Comparison of ENCODE assay signal across 8 cellular contexts in genomic region chr6:63573140-63573898, GRCh38. TPM values are rescaled to one million over a fixed set of nuclear protein-coding genes. Genes with fewer than 3 reads are reported as not detected.
DNase-seq lines count a peak whose midpoint lies in the region; ATAC-seq, FAIRE-seq and TF ChIP-seq lines count a peak whose summit lies in the region.

No MANE protein-coding gene starts in this region.

- peak overlapping the region; percentile 97 for H2BK15ac ChIP-seq in neuronal stem cell (ENCODE audit: low read length)

- peaks cover 60% of the 10 kb centered on the region for H3K79me2 ChIP-seq in DOHH2 (ENCODE audit: control insufficient read depth, low read length)

- H3K27ac ChIP-seq in DOHH2 (ENCODE audit: low read depth, low read length) (peak overlapping the region; percentile 62), RWPE2 (ENCODE audit: poor library complexity, severe bottlenecking) (peak overlapping the region; percentile 97), neuronal stem cell (replicated peaks; ENCODE audit: low read length) (peak overlapping the region; percentile 82), suprapubic skin (peak overlapping the region; percentile 100)

- peak overlapping the region; percentile 96 for H2BK5ac ChIP-seq in neuronal stem cell (ENCODE audit: low read length)

- H3K9me3 ChIP-seq in DOHH2 (ENCODE audit: control insufficient read depth, insufficient read depth, low read length) (no peaks in the 10 kb centered on the region), RWPE2 (ENCODE audit: severe bottlenecking) (no peaks in the 10 kb centered on the region), neuronal stem cell (replicated peaks in 1 of 2; ENCODE audit: control insufficient read depth in 2 of 2, insufficient read depth in 1 of 2, low read depth in 1 of 2, low read length in 2 of 2) (no peaks in the 10 kb centered on the region), suprapubic skin (no peaks in the 10 kb centered on the region)

- H2BK12ac ChIP-seq in neuronal stem cell (ENCODE audit: low read length): no peak overlapping the region

- H3K23ac ChIP-seq in neuronal stem cell (ENCODE audit: low read depth, low read length, poor library complexity): peak overlapping the region; percentile 100

- peak overlapping the region; percentile 100 for H3K18ac ChIP-seq in neuronal stem cell (ENCODE audit: low read length)

- peak overlapping the region; percentile 100 for H3K9ac ChIP-seq in neuronal stem cell (ENCODE audit: low read depth, low read length, poor library complexity)

- H3K14ac ChIP-seq in neuronal stem cell (ENCODE audit: low read length): peak overlapping the region; percentile 89

- DNase-seq in KBM-7 (peak; percentile 91), RWPE2 (ENCODE audit: low spot score) (peak; percentile 95), frontal cortex (ENCODE audit: low spot score in 2 of 2) (peak; percentile 33 to 35), neuronal stem cell (ENCODE audit: low spot score) (peak; percentile 59), suprapubic skin (ENCODE audit: low spot score in 2 of 2) (peak; percentile 91 to 93)
- peak; percentile 53 for DNase-seq in activated gamma-delta T cell treated with anti-CD3 and anti-CD28 coated beads, Interleukin-2, amount 50 U/mL, for 16 hours (ENCODE audit: low read depth)

- no peaks in the 10 kb centered on the region for H3F3A ChIP-seq in DOHH2 (ENCODE audit: control insufficient read depth, insufficient read depth)

- no peak for FAIRE-seq in frontal cortex (lab: Jason Lieb, UNC)

- in situ Hi-C loops in KBM-7 (cut with MboI; ENCODE audit: low pct_unique_long_range_greater_than_20kb, low sequenced_read_pairs): no loop called here

- ATAC-seq in GM21619 (IDR thresholded peaks at IDR 0.05; ENCODE audit: unreplicated experiment) (peak; percentile 45), RWPE2 (ENCODE audit: low read depth) (peak; percentile 65)

- peaks cover 17% of the 10 kb centered on the region; the same call in 1 of the 2 replicates for H4K20me1 ChIP-seq in DOHH2 (ENCODE audit: control insufficient read depth, insufficient read depth, low read depth, low read length)

- peaks cover 6% of the 10 kb centered on the region for H3K79me1 ChIP-seq in neuronal stem cell (ENCODE audit: low read depth, low read length)

- peak overlapping the region; percentile 98 for H2BK120ac ChIP-seq in neuronal stem cell (ENCODE audit: low read depth, low read length)

- H4K8ac ChIP-seq in neuronal stem cell (ENCODE audit: low read depth, low read length): peak overlapping the region; percentile 17

- TF ChIP-seq EP300 in suprapubic skin (IDR thresholded peaks at IDR 0.05): no peak

- TF ChIP-seq CTCF in DOHH2 (IDR thresholded peaks at IDR 0.05; ENCODE audit: low read depth, low read length, poor library complexity, severe bottlenecking) (no peak), RWPE2 (IDR thresholded peaks at IDR 0.05; ENCODE audit: poor library complexity, severe bottlenecking) (no peak), suprapubic skin (IDR thresholded peaks at IDR 0.05) (no peak)

- WGBS in neuronal stem cell (ENCODE audit: extremely low coverage in 2 of 2, insufficient read length in 2 of 2, insufficient replicate concordance in 1 of 2), 2 donors: no CpG with 5 or more reads among the region's 79 CpGs
- WGBS in suprapubic skin: 0% methylated on average over 10 of the region's 79 CpGs

- peaks cover 25% of the 10 kb centered on the region for H3K4me1 ChIP-seq in DOHH2 (ENCODE audit: control insufficient read depth, low read length)
- H3K4me1 ChIP-seq in RWPE2 (ENCODE audit: insufficient read depth, poor library complexity, severe bottlenecking): peaks cover 25% of the 10 kb centered on the region
- H3K4me1 ChIP-seq in neuronal stem cell (ENCODE audit: control insufficient read depth in 2 of 2, insufficient read depth in 1 of 2, low read depth in 1 of 2, low read length in 2 of 2): peaks cover 0 to 12% of the 10 kb centered on the region in 2 donors
- peaks cover 30% of the 10 kb centered on the region for H3K4me1 ChIP-seq in suprapubic skin

- TF ChIP-seq POLR2A in suprapubic skin (IDR thresholded peaks at IDR 0.05): peak in 1 of 2 donors; percentile 41

- H2AFZ ChIP-seq in neuronal stem cell (ENCODE audit: low read length): peak overlapping the region; percentile 43

- no peaks in the 10 kb centered on the region for H3K9me2 ChIP-seq in DOHH2 (replicated peaks; ENCODE audit: control insufficient read depth, low read length)

- H3K4me2 ChIP-seq in DOHH2 (ENCODE audit: low read length): peak overlapping the region; percentile 76
- peak overlapping the region; percentile 68 for H3K4me2 ChIP-seq in neuronal stem cell (ENCODE audit: insufficient read depth, low read length, poor library complexity, severe bottlenecking)

- H3K36me3 ChIP-seq in DOHH2 (ENCODE audit: control insufficient read depth, low read length) (peaks cover 55% of the 10 kb centered on the region), RWPE2 (ENCODE audit: low read depth) (peaks cover 59% of the 10 kb centered on the region), neuronal stem cell (replicated peaks in 1 of 2; ENCODE audit: control insufficient read depth in 2 of 2, insufficient read depth in 2 of 2, low read length in 2 of 2) (peaks cover 3 to 45% of the 10 kb centered on the region in 2 donors), suprapubic skin (peaks cover 19% of the 10 kb centered on the region)

- H4K91ac ChIP-seq in neuronal stem cell (ENCODE audit: low read depth, low read length, poor library complexity): no peak overlapping the region

- H3K27me3 ChIP-seq in DOHH2 (ENCODE audit: control insufficient read depth, low read length) (no peaks in the 10 kb centered on the region), RWPE2 (ENCODE audit: insufficient read depth, poor library complexity, severe bottlenecking) (no peaks in the 10 kb centered on the region), neuronal stem cell (ENCODE audit: control insufficient read depth in 3 of 3, insufficient read depth in 3 of 3, low read depth in 1 of 3, low read length in 3 of 3) (no peaks in the 10 kb centered on the region), suprapubic skin (no peaks in the 10 kb centered on the region)

- H3K4me3 ChIP-seq in DOHH2 (ENCODE audit: low read length): peak overlapping the region; percentile 76
- peak overlapping the region; percentile 76 for H3K4me3 ChIP-seq in RWPE2 (ENCODE audit: severe bottlenecking)
- H3K4me3 ChIP-seq in neuronal stem cell (ENCODE audit: low read length in 2 of 2): peak overlapping the region; percentile 64 to 99
- peak overlapping the region; percentile 97 for H3K4me3 ChIP-seq in suprapubic skin

- peak overlapping the region; percentile 84 for H3K4ac ChIP-seq in neuronal stem cell (ENCODE audit: low read length)

- H2AK5ac ChIP-seq in neuronal stem cell (ENCODE audit: low read depth, low read length): peak overlapping the region; percentile 98

RNA-seq across cellular contexts. Expression of gene PTP4A1, which starts 1.0 kb away (rescaled TPM):
- total RNA-seq in frontal cortex (75.4 TPM), suprapubic skin (10 to 100 TPM; 12.4 to 85.4 (median 50.4) TPM)
- polyA plus RNA-seq in neuronal stem cell (2013, experiment 1 of 2): 64.7 TPM
- 69.5 TPM for polyA plus RNA-seq in neuronal stem cell (2013, experiment 2 of 2)

Comparison
In these comparisons a context has a peak if more than half of its experiments do, and no peak if none do; other contexts are left out.
1. Peak in every context shown above with its lines: DNase-seq, ATAC-seq, H3K4me3 ChIP-seq and H3K27ac ChIP-seq.
2. DNase-seq: peak in every context shown above with its lines; median percentile 95 in RWPE2; 92 in suprapubic skin; 91 in KBM-7; 59 in neuronal stem cell; 53 in activated gamma-delta T cell treated with anti-CD3 and anti-CD28 coated beads, Interleukin-2, amount 50 U/mL, for 16 hours; 34 in frontal cortex.